Comparison of ENCODE assay signal across 31 cellular contexts in genomic region chr1:72060466-72060865, GRCh38.
"Had no signal": no experiment of that assay in that cellular context is flagged by ENCODE, and none has a peak within 500 bp of the region (broad histone marks: within the 10 kb centered on the region; RNA-seq: fewer than 3 reads in every experiment).

No MANE protein-coding gene starts in this region.

- H3K27ac Mint-ChIP-seq: activated CD4-positive, alpha-beta memory T cell treated with anti-CD3 and anti-CD28 coated beads, Interleukin-2, amount 10 ng/mL, durations not matched to agents 7 days and 5 days; activated naive CD8-positive, alpha-beta T cell treated with anti-CD3 and anti-CD28 coated beads for 36 hours; activated T-cell treated with anti-CD3 and anti-CD28 coated beads, Interleukin-2, amount 50 U/mL, for 72 hours; activated T-helper 17 cell treated with anti-CD3 and anti-CD28 coated beads, Interleukin-2, amount 50 U/mL, for 72 hours had no signal

- H3K4me3 ChIP-seq: K562, Peyer's patch had no signal

- H3K4me1 Mint-ChIP-seq: activated CD4-positive, alpha-beta memory T cell treated with anti-CD3 and anti-CD28 coated beads, Interleukin-2, amount 10 ng/mL, durations not matched to agents 7 days and 5 days; activated naive CD8-positive, alpha-beta T cell treated with anti-CD3 and anti-CD28 coated beads for 36 hours; activated T-helper 17 cell treated with anti-CD3 and anti-CD28 coated beads, Interleukin-2, amount 50 U/mL, for 72 hours had no signal

- ATAC-seq: activated T-cell treated with anti-CD3 and anti-CD28 coated beads, Interleukin-2, amount 50 U/mL, for 72 hours; activated T-helper 17 cell treated with anti-CD3 and anti-CD28 coated beads, Interleukin-2, amount 50 U/mL, for 72 hours; K562 had no signal

- DNase-seq: activated CD4-positive, alpha-beta memory T cell treated with anti-CD3 and anti-CD28 coated beads, Interleukin-2, amount 10 ng/mL, durations not matched to agents 7 days and 5 days; activated CD4-positive, alpha-beta T cell treated with anti-CD3 and anti-CD28 coated beads for 1 hour; activated CD4-positive, alpha-beta T cell treated with anti-CD3 and anti-CD28 coated beads for 48 hours; activated CD4-positive, CD25-positive, alpha-beta regulatory T cell; activated effector memory CD4-positive, alpha-beta T cell treated with anti-CD3 and anti-CD28 coated beads, Interleukin-2, amount 50 U/mL, for 16 hours; activated naive CD4-positive, alpha-beta T cell; activated naive CD4-positive, alpha-beta T cell treated with anti-CD3 and anti-CD28 coated beads, Interleukin-2, amount 50 U/mL, for 16 hours; activated naive CD8-positive, alpha-beta T cell treated with anti-CD3 and anti-CD28 coated beads for 36 hours; activated T-cell treated with anti-CD3 and anti-CD28 coated beads, Interleukin-2, amount 50 U/mL, for 1 hour; activated T-cell treated with anti-CD3 and anti-CD28 coated beads, Interleukin-2, amount 50 U/mL, for 72 hours; amniotic stem cell; aorta; brain microvascular endothelial cell; central memory CD4-positive, alpha-beta T cell; NCI-H1092 treated with DMSO at 0.1 percent for 48 hours; NCI-H1694 treated with DMSO at 0.1 percent for 48 hours; NCI-H2029; NCI-H2171 treated with DMSO at 0.1 percent for 48 hours; NCI-H2227 treated with DMSO at 0.1 percent for 48 hours; NCI-H446; NCI-H510A treated with DMSO at 0.1 percent for 48 hours; NCI-H526 treated with DMSO at 0.1 percent for 48 hours; Peyer's patch; RPMI8226; SHP77 treated with DMSO at 0.1 percent for 48 hours; SW 1271; T-helper 1 cell; T-helper 2 cell; T-helper 9 cell had no signal

- H3K4me3 Mint-ChIP-seq: activated CD4-positive, alpha-beta memory T cell treated with anti-CD3 and anti-CD28 coated beads, Interleukin-2, amount 10 ng/mL, durations not matched to agents 7 days and 5 days; activated naive CD8-positive, alpha-beta T cell treated with anti-CD3 and anti-CD28 coated beads for 36 hours; activated T-cell treated with anti-CD3 and anti-CD28 coated beads, Interleukin-2, amount 50 U/mL, for 72 hours; activated T-helper 17 cell treated with anti-CD3 and anti-CD28 coated beads, Interleukin-2, amount 50 U/mL, for 72 hours had no signal

- H3K27me3 Mint-ChIP-seq: activated CD4-positive, alpha-beta memory T cell treated with anti-CD3 and anti-CD28 coated beads, Interleukin-2, amount 10 ng/mL, durations not matched to agents 7 days and 5 days; activated naive CD8-positive, alpha-beta T cell treated with anti-CD3 and anti-CD28 coated beads for 36 hours; activated T-helper 17 cell treated with anti-CD3 and anti-CD28 coated beads, Interleukin-2, amount 50 U/mL, for 72 hours had no signal

- H3K36me3 Mint-ChIP-seq: activated naive CD8-positive, alpha-beta T cell treated with anti-CD3 and anti-CD28 coated beads for 36 hours had no signal

- H3K9me3 Mint-ChIP-seq: activated CD4-positive, alpha-beta memory T cell treated with anti-CD3 and anti-CD28 coated beads, Interleukin-2, amount 10 ng/mL, durations not matched to agents 7 days and 5 days; activated naive CD8-positive, alpha-beta T cell treated with anti-CD3 and anti-CD28 coated beads for 36 hours had no signal
